Comparison of ENCODE assay signal across 12 cellular contexts in the genomic region with DNA sequence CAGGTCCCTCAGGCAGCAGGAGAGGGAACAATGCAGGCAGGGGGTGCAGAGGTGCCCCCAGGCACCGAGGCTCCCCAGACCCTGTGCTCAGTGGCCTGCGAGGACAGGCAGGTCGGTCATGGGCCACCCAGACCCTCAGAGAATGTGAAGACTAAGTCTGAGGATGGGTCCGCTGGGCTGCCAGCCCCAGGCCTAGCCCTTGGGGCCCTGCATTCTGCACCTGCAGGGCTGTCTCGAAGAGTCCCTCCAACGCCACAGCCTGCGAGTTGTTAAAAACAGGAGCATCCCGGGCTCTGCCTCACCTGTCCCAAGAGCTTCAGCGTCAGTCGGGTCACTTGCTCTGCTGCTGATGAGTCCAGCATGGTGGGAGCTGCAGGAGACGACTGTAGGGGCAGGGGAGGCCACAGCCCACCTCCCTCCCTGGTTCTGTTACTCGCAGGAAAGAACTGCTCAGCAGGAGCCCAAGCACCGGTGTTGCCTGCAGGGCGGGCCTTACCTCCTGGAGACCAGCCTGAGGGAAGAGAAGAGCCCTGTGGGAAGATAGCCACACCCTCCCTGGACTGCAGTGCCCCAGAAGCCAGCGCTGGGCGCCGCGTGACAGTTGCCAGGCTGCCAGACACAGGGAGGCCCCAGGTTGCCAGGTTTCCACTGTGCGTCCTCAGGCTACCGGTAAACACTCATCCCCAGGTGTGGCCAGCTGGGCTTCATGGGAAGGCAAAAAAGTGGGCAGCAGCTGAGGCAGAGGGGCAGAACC. TPM values are rescaled to one million over a fixed set of nuclear protein-coding genes. Genes with fewer than 3 reads are reported as not detected.
DNase-seq lines count a peak whose midpoint lies in the region; ATAC-seq and TF ChIP-seq lines count a peak whose summit lies in the region.
"Had no signal": no experiment of that assay in that cellular context is flagged by ENCODE, and none has a peak within 500 bp of the region (broad histone marks: within the 10 kb centered on the region; RNA-seq: fewer than 3 reads in every experiment).

No MANE protein-coding gene starts in this region.

- no peaks in the 10 kb centered on the region for H3K27me3 ChIP-seq in mesendoderm (ENCODE audit: insufficient read depth, low read length, poor library complexity)
- H3K27me3 ChIP-seq: MG63 had no signal

- no peak overlapping the region for H2BK15ac ChIP-seq in mesendoderm (replicated peaks; ENCODE audit: low read depth)

- peak overlapping the region; percentile 66 for H3K27ac ChIP-seq in VCaP
- H3K27ac ChIP-seq in mesendoderm (ENCODE audit: low read depth, low read length): no peak overlapping the region

- H3K18ac ChIP-seq in mesendoderm (ENCODE audit: low read length): no peak overlapping the region

- H2AK5ac ChIP-seq in mesendoderm (ENCODE audit: low read length): no peak overlapping the region

- peaks cover 10% of the 10 kb centered on the region for H3K79me1 ChIP-seq in mesendoderm (ENCODE audit: low read length)

- H3K4me2 ChIP-seq in mesendoderm (ENCODE audit: low read length): no peak overlapping the region

- ATAC-seq in GM18520 (IDR thresholded peaks at IDR 0.05; ENCODE audit: unreplicated experiment): no peak
- ATAC-seq: activated T-cell treated with anti-CD3 and anti-CD28 coated beads, Interleukin-2, amount 50 U/mL, for 72 hours; natural killer cell treated with Interleukin-12 subunit alpha and Interleukin-12 subunit beta and Interleukin-15 and Interleukin-18, amount 100 ng/mL, for 72 hours had no signal

- no peak overlapping the region for H3K4ac ChIP-seq in mesendoderm (ENCODE audit: low read depth, low read length)

- no peak overlapping the region for H3K4me3 ChIP-seq in mesendoderm (ENCODE audit: low read length)
- H3K4me3 ChIP-seq: MG63 had no signal

- H3K56ac ChIP-seq in mesendoderm (ENCODE audit: low read length): peak overlapping the region; percentile 25

- H3K36me3 ChIP-seq in mesendoderm (ENCODE audit: control insufficient read depth, insufficient read depth, low read length): no peaks in the 10 kb centered on the region

- TF ChIP-seq CTCF in VCaP (conservative IDR thresholded peaks at IDR 0.05): no peak

- H2BK5ac ChIP-seq in mesendoderm (ENCODE audit: low read length): no peak overlapping the region

- H2BK120ac ChIP-seq in mesendoderm (ENCODE audit: low read depth, low read length): no peak overlapping the region

- peaks cover 10% of the 10 kb centered on the region for H3K4me1 ChIP-seq in mesendoderm (ENCODE audit: control insufficient read depth, low read depth, low read length)

- no peak overlapping the region for H4K5ac ChIP-seq in mesendoderm (ENCODE audit: low read length)

- H3K9ac ChIP-seq in mesendoderm (ENCODE audit: low read length): no peak overlapping the region

- DNase-seq in ELF-1 (ENCODE audit: low read depth, low spot score) (peak; percentile 51), NCI-H187 treated with DMSO at 0.1 percent for 48 hours (lab: John Stamatoyannopoulos, UW) (peak; percentile 55), mesendoderm (peak; percentile 60), anterior cingulate cortex (lab: John Stamatoyannopoulos, UW) (no peak), NCI-H1105 treated with DMSO at 0.1 percent for 48 hours (lab: John Stamatoyannopoulos, UW) (no peak), NCI-H82 (lab: John Stamatoyannopoulos, UW) (no peak)
- DNase-seq: activated T-cell treated with anti-CD3 and anti-CD28 coated beads, Interleukin-2, amount 50 U/mL, for 72 hours; C1 segment of cervical spinal cord; MG63 had no signal

- H4K8ac ChIP-seq in mesendoderm (ENCODE audit: low read depth, low read length): no peak overlapping the region

- no CpG with 5 or more reads among the region's 20 CpGs for WGBS in mesendoderm (ENCODE audit: extremely low coverage, insufficient coverage, low lambda C conversion rate)

- peaks cover 18% of the 10 kb centered on the region for H3K79me2 ChIP-seq in mesendoderm (ENCODE audit: control insufficient read depth, insufficient read depth, low read length)

- no peak overlapping the region for H3K23ac ChIP-seq in mesendoderm (ENCODE audit: low read length)

RNA-seq across cellular contexts. Expression of a gene that starts 5.8 kb away (rescaled TPM):
- 7.3 TPM for polyA plus RNA-seq in mesendoderm (2013, experiment 1 of 2)
- polyA plus RNA-seq in mesendoderm (2013, experiment 2 of 2): 7.5 TPM

RNA-seq across cellular contexts. Expression of a gene that starts 6.1 kb away (rescaled TPM):
- 13.6 TPM for polyA plus RNA-seq in mesendoderm (2013, experiment 1 of 2)
- 12.3 TPM for polyA plus RNA-seq in mesendoderm (2013, experiment 2 of 2)

RNA-seq across cellular contexts. Expression of a gene that starts 31.7 kb away (rescaled TPM):
- 16.0 TPM for polyA plus RNA-seq in mesendoderm (2013, experiment 1 of 2)
- 16.8 TPM for polyA plus RNA-seq in mesendoderm (2013, experiment 2 of 2)

RNA-seq across cellular contexts. Expression of a gene that starts 32.5 kb away (rescaled TPM):
- polyA plus RNA-seq in mesendoderm (2013, experiment 1 of 2): 47.2 TPM
- 48.1 TPM for polyA plus RNA-seq in mesendoderm (2013, experiment 2 of 2)

Comparison
In these comparisons a context has a peak if more than half of its experiments do, and no peak if none do; other contexts are left out.
1. DNase-seq: peak in ELF-1 (single experiment), NCI-H187 treated with DMSO at 0.1 percent for 48 hours (single experiment) and mesendoderm (single experiment); none in anterior cingulate cortex (0 of 58), NCI-H1105 treated with DMSO at 0.1 percent for 48 hours (single experiment) and NCI-H82 (single experiment).